ENCODE assay signal across 23 cellular contexts in the genomic region with DNA sequence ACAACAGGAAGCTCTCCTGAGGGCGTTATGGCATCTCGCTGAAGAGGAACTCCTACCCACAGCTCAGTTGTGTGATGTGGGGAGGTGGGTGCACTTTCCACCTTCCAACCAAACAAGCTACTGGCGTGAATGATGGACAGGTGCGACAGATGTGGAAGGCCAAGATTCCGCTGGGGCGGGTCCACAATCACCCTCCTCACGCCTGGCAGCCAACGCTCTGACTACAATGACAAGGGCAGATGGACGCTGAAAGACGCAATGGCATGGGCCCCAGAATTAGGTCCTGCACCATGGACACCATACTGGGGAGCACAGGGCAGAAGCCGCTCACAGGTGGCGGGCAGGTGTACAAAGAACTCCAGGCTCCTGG.
"Had no signal": no experiment of that assay in that cellular context is flagged by ENCODE, and none has a peak within 500 bp of the region (broad histone marks: within the 10 kb centered on the region; RNA-seq: fewer than 3 reads in every experiment).

No MANE protein-coding gene starts in this region.

- DNase-seq: activated CD4-positive, alpha-beta T cell treated with anti-CD3 and anti-CD28 coated beads, Interleukin-2, amount 10 ng/mL, durations not matched to agents 24 days and 14 days; activated CD4-positive, alpha-beta T cell treated with anti-CD3 and anti-CD28 coated beads, Interleukin-2, amount 50 U/mL, for 48 hours; activated CD4-positive, CD25-positive, alpha-beta regulatory T cell treated with anti-CD3 and anti-CD28 coated beads, Interleukin-2, amount 50 U/mL, for 72 hours; activated CD8-positive, alpha-beta memory T cell treated with anti-CD3 and anti-CD28 coated beads, Interleukin-2, amount 50 U/mL, for 4 hours; activated naive CD4-positive, alpha-beta T cell treated with anti-CD3 and anti-CD28 coated beads, Interleukin-2, amount 50 U/mL, for 16 hours; activated naive CD8-positive, alpha-beta T cell treated with anti-CD3 and anti-CD28 coated beads, Interleukin-2, amount 10 ng/mL, durations not matched to agents 7 days and 5 days; activated T-cell treated with anti-CD3 and anti-CD28 coated beads, Interleukin-2, amount 50 U/mL, for 1 hour; aorta; central memory CD4-positive, alpha-beta T cell; Karpas-422; MM.1S; NCI-H1105 treated with DMSO at 0.1 percent for 48 hours; NCI-H146; NCI-H187 treated with DMSO at 0.1 percent for 48 hours; NCI-H2081 treated with DMSO at 0.1 percent for 48 hours; NCI-H446; NCI-H524; Peyer's patch; Right ventricle myocardium superior; SJCRH30; SK-N-SH; SW 1271 had no signal

- H3K9me3 Mint-ChIP-seq: activated CD4-positive, alpha-beta T cell treated with anti-CD3 and anti-CD28 coated beads, Interleukin-2, amount 10 ng/mL, durations not matched to agents 24 days and 14 days; activated naive CD8-positive, alpha-beta T cell treated with anti-CD3 and anti-CD28 coated beads, Interleukin-2, amount 10 ng/mL, durations not matched to agents 7 days and 5 days had no signal

- H3K9me3 ChIP-seq: Peyer's patch, SJCRH30, SK-N-SH had no signal

- H3K4me3 ChIP-seq: Peyer's patch, SJCRH30 had no signal

- H3K27me3 ChIP-seq: Peyer's patch, SJCRH30 had no signal

- H3K4me3 Mint-ChIP-seq: activated CD4-positive, alpha-beta T cell treated with anti-CD3 and anti-CD28 coated beads, Interleukin-2, amount 10 ng/mL, durations not matched to agents 24 days and 14 days; activated naive CD8-positive, alpha-beta T cell treated with anti-CD3 and anti-CD28 coated beads, Interleukin-2, amount 10 ng/mL, durations not matched to agents 7 days and 5 days had no signal

- H3K36me3 ChIP-seq: Peyer's patch, SJCRH30 had no signal

- H3K27ac ChIP-seq: Peyer's patch, RWPE1, SJCRH30 had no signal

- H3K27ac Mint-ChIP-seq: activated CD4-positive, alpha-beta T cell treated with anti-CD3 and anti-CD28 coated beads, Interleukin-2, amount 10 ng/mL, durations not matched to agents 24 days and 14 days; activated naive CD8-positive, alpha-beta T cell treated with anti-CD3 and anti-CD28 coated beads, Interleukin-2, amount 10 ng/mL, durations not matched to agents 7 days and 5 days had no signal

- H3K4me1 Mint-ChIP-seq: activated CD4-positive, alpha-beta T cell treated with anti-CD3 and anti-CD28 coated beads, Interleukin-2, amount 10 ng/mL, durations not matched to agents 24 days and 14 days had no signal

- H3K36me3 Mint-ChIP-seq: activated naive CD8-positive, alpha-beta T cell treated with anti-CD3 and anti-CD28 coated beads, Interleukin-2, amount 10 ng/mL, durations not matched to agents 7 days and 5 days had no signal

- H3K27me3 Mint-ChIP-seq: activated CD4-positive, alpha-beta T cell treated with anti-CD3 and anti-CD28 coated beads, Interleukin-2, amount 10 ng/mL, durations not matched to agents 24 days and 14 days had no signal
